19 cellular contexts compared by ENCODE assay signal in the genomic region with DNA sequence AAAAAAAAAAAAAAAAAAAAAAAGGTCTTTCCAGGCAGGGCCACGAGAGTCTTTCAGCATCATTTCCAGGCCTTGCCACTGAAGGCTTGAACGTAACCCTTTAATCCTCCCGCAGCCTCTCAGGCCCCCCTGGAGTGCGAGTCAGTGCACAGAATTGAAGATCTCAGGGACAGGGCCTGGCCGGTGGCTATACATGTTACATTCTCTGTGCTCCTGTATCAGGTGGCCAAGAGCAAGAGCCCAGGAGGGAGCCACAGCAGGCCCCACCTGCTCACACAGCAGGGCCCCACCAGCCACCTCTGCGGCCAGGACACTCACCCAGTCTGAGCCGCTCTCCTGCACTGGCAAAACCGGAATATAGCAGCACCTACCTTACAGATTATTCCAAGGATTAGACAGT. TPM values are rescaled to one million over a fixed set of nuclear protein-coding genes. Genes with fewer than 3 reads are reported as not detected.
A peak's percentile ranks its signal among the peaks of the same experiment; 100 is the strongest.
DNase-seq lines count a peak whose midpoint lies in the region; ATAC-seq, FAIRE-seq and TF ChIP-seq lines count a peak whose summit lies in the region.
"Had no signal": no experiment of that assay in that cellular context is flagged by ENCODE, and none has a peak within 500 bp of the region (broad histone marks: within the 10 kb centered on the region; RNA-seq: fewer than 3 reads in every experiment).

No MANE protein-coding gene starts in this region.

- CTCF ChIA-PET in WTC11 (lab: Charles Lee): interaction anchor here (1.7 kb wide), 1 partner anchor 110 kb away, joined by 3 read pairs; no protein-coding TSS in a partner anchor

- FAIRE-seq in RCC 7860 (lab: Jason Lieb, UNC): no peak
- FAIRE-seq: HTR-8/SVneo had no signal

- no peak for TF ChIP-seq CTCF in WTC11 (IDR thresholded peaks at IDR 0.05)

- no peaks in the 10 kb centered on the region for H3K27me3 Mint-ChIP-seq in WTC11 (ENCODE audit: low read depth)
- H3K27me3 Mint-ChIP-seq in activated T-cell treated with anti-CD3 and anti-CD28 coated beads, Interleukin-2, amount 50 U/mL, for 72 hours (ENCODE audit: low read depth): no peaks in the 10 kb centered on the region

- no peaks in the 10 kb centered on the region for H3K9me3 Mint-ChIP-seq in WTC11
- H3K9me3 Mint-ChIP-seq in activated T-cell treated with anti-CD3 and anti-CD28 coated beads, Interleukin-2, amount 50 U/mL, for 72 hours: no peaks in the 10 kb centered on the region
- H3K9me3 Mint-ChIP-seq: CD8-positive, alpha-beta memory T cell; T-helper 2 cell treated with Interferon-gamma antibody and Interleukin-4, amounts not matched to agents 5 μg/mL and 100 μg/mL, for 36 hours had no signal

- no peak overlapping the region for H3K27ac Mint-ChIP-seq in WTC11
- H3K27ac Mint-ChIP-seq in activated T-cell treated with anti-CD3 and anti-CD28 coated beads, Interleukin-2, amount 50 U/mL, for 72 hours: no peak overlapping the region
- H3K27ac Mint-ChIP-seq: CD8-positive, alpha-beta memory T cell; T-helper 2 cell treated with Interferon-gamma antibody and Interleukin-4, amounts not matched to agents 5 μg/mL and 100 μg/mL, for 36 hours had no signal

- peaks cover 1% of the 10 kb centered on the region for H3K4me1 Mint-ChIP-seq in WTC11
- no peaks in the 10 kb centered on the region for H3K4me1 Mint-ChIP-seq in activated T-cell treated with anti-CD3 and anti-CD28 coated beads, Interleukin-2, amount 50 U/mL, for 72 hours (ENCODE audit: low read depth)
- H3K4me1 Mint-ChIP-seq: CD8-positive, alpha-beta memory T cell had no signal

- no peak for ATAC-seq in WTC11
- ATAC-seq in activated T-cell treated with anti-CD3 and anti-CD28 coated beads, Interleukin-2, amount 50 U/mL, for 72 hours (replicated peaks in 1 of 2): no peak

- POLR2A ChIA-PET in WTC11 (lab: Charles Lee): no interaction called here

- DNase-seq in COR-L47 (lab: John Stamatoyannopoulos, UW) (peak; percentile 9), DMS53 (lab: John Stamatoyannopoulos, UW) (peak; percentile 66), NCI-H345 treated with DMSO at 0.1 percent for 48 hours (lab: John Stamatoyannopoulos, UW; ENCODE audit: unreplicated experiment) (peak; percentile 52), WTC11 (ENCODE audit: low spot score) (no peak), cerebellar nuclear complex (lab: John Stamatoyannopoulos, UW) (no peak), RCC 7860 (ENCODE audit: low spot score) (no peak)
- no peak for DNase-seq in activated T-cell treated with anti-CD3 and anti-CD28 coated beads, Interleukin-2, amount 50 U/mL, for 72 hours
- DNase-seq: C1 segment of cervical spinal cord; CD8-positive, alpha-beta memory T cell; DMS 273 treated with DMSO at 0.1 percent for 48 hours; GDM1; HCEC 1CT; NCI-H1436; NCI-H2081; NCI-H526; NK-92 treated with Interleukin-12 subunit alpha and Interleukin-12 subunit beta, amount 100 ng/mL, for 24 hours; Right ventricle myocardium superior had no signal

- no peak overlapping the region for H3K4me3 Mint-ChIP-seq in WTC11
- H3K4me3 Mint-ChIP-seq in activated T-cell treated with anti-CD3 and anti-CD28 coated beads, Interleukin-2, amount 50 U/mL, for 72 hours: no peak overlapping the region
- H3K4me3 Mint-ChIP-seq: CD8-positive, alpha-beta memory T cell; T-helper 2 cell treated with Interferon-gamma antibody and Interleukin-4, amounts not matched to agents 5 μg/mL and 100 μg/mL, for 36 hours had no signal

- H3K36me3 Mint-ChIP-seq in WTC11: no peaks in the 10 kb centered on the region
- no peaks in the 10 kb centered on the region for H3K36me3 Mint-ChIP-seq in activated T-cell treated with anti-CD3 and anti-CD28 coated beads, Interleukin-2, amount 50 U/mL, for 72 hours (ENCODE audit: insufficient read depth in 2 of 2)

TF ChIP-seq in WTC11, 78 proteins besides CTCF, POLR2A, EP300 and RAD21:
- TF ChIP-seq ZNF423 (CRISPR knock-in tag; IDR thresholded peaks at IDR 0.05): 0 out of 2 replicates have a peak, but pooled peaks have one; percentile 23
- no peak for TF ChIP-seq NFE2L1 (CRISPR knock-in tag; IDR thresholded peaks at IDR 0.05)
- no peak for TF ChIP-seq ETV6 (CRISPR knock-in tag; IDR thresholded peaks at IDR 0.05)
TF ChIP-seq in WTC11: peak in this region for 1.

RNA-seq across cellular contexts. Expression of gene SLC25A33, which starts 34.1 kb away (rescaled TPM):
- total RNA-seq in WTC11 (2021): 8.8 to 9.3 TPM (median 9.2 TPM) in 3 replicates
- total RNA-seq in activated T-cell treated with anti-CD3 and anti-CD28 coated beads, Interleukin-2, amount 50 U/mL, for 72 hours: 1 to 10 TPM; 5.9 to 7.0 TPM

Comparison
In these comparisons a context has a peak if more than half of its experiments do, and no peak if none do; other contexts are left out.
1. DNase-seq: peak in COR-L47 (single experiment), DMS53 (single experiment) and NCI-H345 treated with DMSO at 0.1 percent for 48 hours (single experiment); none in WTC11 (single experiment), cerebellar nuclear complex (0 of 2), RCC 7860 (single experiment) and activated T-cell treated with anti-CD3 and anti-CD28 coated beads, Interleukin-2, amount 50 U/mL, for 72 hours (0 of 2).